Comparison of ENCODE assay signal across 1 cellular context in genomic region chr12:78759387-78759786, GRCh38.
TF ChIP-seq lines count a peak whose summit lies in the region.

No MANE protein-coding gene starts in this region.

TF ChIP-seq in A549, 52 proteins besides CTCF, POLR2A, EP300 and RAD21 (continued from another document):
- TF ChIP-seq BCL3 (IDR thresholded peaks at IDR 0.05) (no peak), POLR2AphosphoS2 (conservative IDR thresholded peaks at IDR 0.05; ENCODE audit: low read length) (no peak), KDM5A (IDR thresholded peaks at IDR 0.05) (no peak), RNF2 (IDR thresholded peaks at IDR 0.05; ENCODE audit: borderline replicate concordance, low read depth) (no peak), MAFK (IDR thresholded peaks at IDR 0.05; ENCODE audit: partially characterized antibody) (peak; percentile 90), CBX8 (IDR thresholded peaks at IDR 0.05) (no peak), HMGXB4 (CRISPR knock-in tag; IDR thresholded peaks at IDR 0.05; ENCODE audit: borderline replicate concordance) (no peak)
